18 cellular contexts compared by ENCODE assay signal in the genomic region with DNA sequence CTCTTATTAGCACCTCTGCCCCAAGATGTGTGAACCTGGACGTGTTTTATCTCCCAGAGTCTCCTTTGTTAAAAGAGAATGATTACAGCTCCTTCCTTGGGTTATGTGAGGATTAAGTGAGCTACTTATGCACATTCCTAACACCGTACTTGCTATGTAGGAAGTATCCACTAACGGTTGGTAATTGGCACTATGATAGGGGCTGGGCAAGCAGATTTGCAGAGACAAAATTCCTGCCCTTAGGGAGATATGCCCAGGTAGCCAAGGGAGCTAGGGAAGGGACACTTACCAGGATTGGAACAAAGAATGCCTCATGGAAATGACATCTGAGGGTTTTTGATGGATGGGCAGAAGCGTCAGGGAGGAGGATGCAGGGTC. TPM values are rescaled to one million over a fixed set of nuclear protein-coding genes. Genes with fewer than 3 reads are reported as not detected.
DNase-seq lines count a peak whose midpoint lies in the region; ATAC-seq and TF ChIP-seq lines count a peak whose summit lies in the region.
"Had no signal": no experiment of that assay in that cellular context is flagged by ENCODE, and none has a peak within 500 bp of the region (broad histone marks: within the 10 kb centered on the region; RNA-seq: fewer than 3 reads in every experiment).

No MANE protein-coding gene starts in this region.

- H2BK15ac ChIP-seq in IMR-90 (ENCODE audit: low read depth, low read length) (no peak overlapping the region), mesenchymal stem cell (ENCODE audit: low read depth, poor library complexity, severe bottlenecking) (no peak overlapping the region)

- dilution Hi-C loops in IMR-90 (cut with HindIII; ENCODE audit: low sequenced_read_pairs, unreplicated experiment): no loop called here

- H2BK12ac ChIP-seq in mesenchymal stem cell (ENCODE audit: low read length in 2 of 2): peak overlapping the region in 1 of 2 experiments; percentile 59

- H3K4me3 Mint-ChIP-seq in CD4-positive, CD25-positive, alpha-beta regulatory T cell: no peak overlapping the region
- no peak overlapping the region for H3K4me3 Mint-ChIP-seq in Caco-2 (ENCODE audit: unreplicated experiment)
- H3K4me3 Mint-ChIP-seq: activated naive CD8-positive, alpha-beta T cell treated with anti-CD3 and anti-CD28 coated beads, Interleukin-2, amount 50 U/mL, for 24 hours; activated T-helper 17 cell treated with anti-CD3 and anti-CD28 coated beads, Interleukin-2, amount 50 U/mL, for 72 hours; neural crest cell had no signal

- H4K8ac ChIP-seq in IMR-90 (ENCODE audit: low read depth in 2 of 2, low read length in 2 of 2): peak overlapping the region in 1 of 2 experiments; percentile 3; a peak in 2 of 4 replicates
- no peak overlapping the region for H4K8ac ChIP-seq in mesenchymal stem cell (ENCODE audit: low read length)

- peak overlapping the region; percentile 60 for H2BK120ac ChIP-seq in IMR-90 (ENCODE audit: low read depth, low read length)
- no peak overlapping the region for H2BK120ac ChIP-seq in mesenchymal stem cell (ENCODE audit: low read depth, low read length)

- H3K4me1 ChIP-seq in CD4-positive, CD25-positive, alpha-beta regulatory T cell (ENCODE audit: control insufficient read depth, insufficient read depth, low read length, poor library complexity, severe bottlenecking): peaks cover 19% of the 10 kb centered on the region
- H3K4me1 ChIP-seq in IMR-90 (ENCODE audit: control insufficient read depth, insufficient read depth, low read length) (peaks cover 11% of the 10 kb centered on the region), mesenchymal stem cell (ENCODE audit: control insufficient read depth, insufficient read depth, low read depth, low read length) (peaks cover 14% of the 10 kb centered on the region), Caco-2 (no peaks in the 10 kb centered on the region)

- no peaks in the 10 kb centered on the region for H3K9me3 ChIP-seq in CD4-positive, CD25-positive, alpha-beta regulatory T cell (ENCODE audit: control insufficient read depth in 2 of 2, low read length in 2 of 2)
- no peaks in the 10 kb centered on the region for H3K9me3 ChIP-seq in IMR-90 (ENCODE audit: control insufficient read depth, insufficient read depth, low read length)
- H3K9me3 ChIP-seq in mesenchymal stem cell (ENCODE audit: control insufficient read depth, low read length): peaks cover 7% of the 10 kb centered on the region
- H3K9me3 ChIP-seq in Caco-2: no peaks in the 10 kb centered on the region

- CTCF ChIA-PET in IMR-90 (lab: Yijun Ruan, JAX) (no interaction called here), Caco-2 (lab: Charles Lee) (no interaction called here)

- no peak for ATAC-seq in CD4-positive, CD25-positive, alpha-beta regulatory T cell (ENCODE audit: low read depth in 2 of 2)
- ATAC-seq in IMR-90 (ENCODE audit: low read depth): no peak
- ATAC-seq: activated naive CD8-positive, alpha-beta T cell treated with anti-CD3 and anti-CD28 coated beads, Interleukin-2, amount 50 U/mL, for 24 hours; right cardiac atrium had no signal

- H3K27me3 ChIP-seq in CD4-positive, CD25-positive, alpha-beta regulatory T cell (ENCODE audit: control insufficient read depth, insufficient read depth, low read length): no peaks in the 10 kb centered on the region
- no peaks in the 10 kb centered on the region for H3K27me3 ChIP-seq in IMR-90 (ENCODE audit: control insufficient read depth, insufficient read depth, low read length)
- no peaks in the 10 kb centered on the region for H3K27me3 ChIP-seq in mesenchymal stem cell (ENCODE audit: control insufficient read depth in 1 of 2, insufficient read depth in 1 of 2, low read length in 2 of 2)
- H3K27me3 ChIP-seq in Caco-2 (replicated peaks; ENCODE audit: control insufficient read depth, insufficient read depth, low read length): no peaks in the 10 kb centered on the region

- H3K9me3 Mint-ChIP-seq in CD4-positive, CD25-positive, alpha-beta regulatory T cell: peaks cover 0 to 2% (median 0%) of the 10 kb centered on the region in 7 donors
- H3K9me3 Mint-ChIP-seq in Caco-2 (ENCODE audit: unreplicated experiment): no peaks in the 10 kb centered on the region
- H3K9me3 Mint-ChIP-seq: activated naive CD8-positive, alpha-beta T cell treated with anti-CD3 and anti-CD28 coated beads, Interleukin-2, amount 50 U/mL, for 24 hours; activated T-helper 17 cell treated with anti-CD3 and anti-CD28 coated beads, Interleukin-2, amount 50 U/mL, for 72 hours; neural crest cell had no signal

- H2BK20ac ChIP-seq in IMR-90 (ENCODE audit: low read depth, low read length): peak overlapping the region; percentile 82

- in situ Hi-C loops in IMR-90 (cut with MboI; ENCODE audit: low sequenced_read_pairs) (no loop called here), GM13976 (cut with MboI; ENCODE audit: low sequenced_read_pairs, unreplicated experiment) (no loop called here)

- no peaks in the 10 kb centered on the region for H3K36me3 ChIP-seq in CD4-positive, CD25-positive, alpha-beta regulatory T cell (ENCODE audit: control insufficient read depth, insufficient read depth, low read length)
- H3K36me3 ChIP-seq in IMR-90 (ENCODE audit: control insufficient read depth, insufficient read depth, low read length) (no peaks in the 10 kb centered on the region), mesenchymal stem cell (ENCODE audit: control insufficient read depth in 1 of 2, insufficient read depth in 2 of 2, low read depth in 1 of 2, low read length in 2 of 2) (no peaks in the 10 kb centered on the region), Caco-2 (ENCODE audit: control insufficient read depth, insufficient read depth, low read length) (no peaks in the 10 kb centered on the region)

- H2BK5ac ChIP-seq in IMR-90 (ENCODE audit: low read depth, low read length, poor library complexity, severe bottlenecking) (no peak overlapping the region), mesenchymal stem cell (ENCODE audit: low read depth, low read length, poor library complexity, severe bottlenecking) (peak overlapping the region; percentile 58)

- H3K79me1 ChIP-seq in IMR-90 (ENCODE audit: low read depth in 1 of 2, low read length in 2 of 2): 0 out of 4 replicates have a peak, but pooled peaks cover 0 to 2% of the 10 kb centered on the region in 2 experiments
- H3K79me1 ChIP-seq in mesenchymal stem cell (replicated peaks; ENCODE audit: low read length, poor library complexity, severe bottlenecking): no peaks in the 10 kb centered on the region

- H3K27ac Mint-ChIP-seq in CD4-positive, CD25-positive, alpha-beta regulatory T cell: no peak overlapping the region
- no peak overlapping the region for H3K27ac Mint-ChIP-seq in Caco-2 (ENCODE audit: unreplicated experiment)
- H3K27ac Mint-ChIP-seq: activated naive CD8-positive, alpha-beta T cell treated with anti-CD3 and anti-CD28 coated beads, Interleukin-2, amount 50 U/mL, for 24 hours; activated T-helper 17 cell treated with anti-CD3 and anti-CD28 coated beads, Interleukin-2, amount 50 U/mL, for 72 hours had no signal

- H3K36me3 Mint-ChIP-seq in CD4-positive, CD25-positive, alpha-beta regulatory T cell: no peaks in the 10 kb centered on the region
- no peaks in the 10 kb centered on the region for H3K36me3 Mint-ChIP-seq in Caco-2 (ENCODE audit: insufficient read depth, unreplicated experiment)

- H4K20me1 ChIP-seq in IMR-90 (ENCODE audit: insufficient read depth, low read length): no peaks in the 10 kb centered on the region

- BruUV-seq in IMR-90 (replicated peaks; lab: Mats Ljungman, UMichigan) (no TSS peak), Caco-2 (replicated peaks; lab: Mats Ljungman, UMichigan) (no TSS peak)

- peak overlapping the region; percentile 35; the same call in 1 of the 2 replicates for H2AK5ac ChIP-seq in IMR-90 (ENCODE audit: low read depth, low read length)
- H2AK5ac ChIP-seq in mesenchymal stem cell (ENCODE audit: low read length, severe bottlenecking): peak overlapping the region; percentile 93

- peak overlapping the region; percentile 10 for H4K91ac ChIP-seq in IMR-90 (ENCODE audit: insufficient read depth, low read depth, low read length)
- H4K91ac ChIP-seq in mesenchymal stem cell (ENCODE audit: low read length): no peak overlapping the region

- H3K4ac ChIP-seq in IMR-90 (ENCODE audit: low read depth, low read length) (peak overlapping the region; percentile 70), mesenchymal stem cell (ENCODE audit: low read depth in 1 of 2, low read length in 2 of 2) (no peak overlapping the region)

- no peak overlapping the region; the same call in 1 of the 2 replicates for H4K5ac ChIP-seq in IMR-90 (ENCODE audit: low read depth, low read length)

- H3K4me2 ChIP-seq in IMR-90 (ENCODE audit: low read depth, low read length) (no peak overlapping the region), mesenchymal stem cell (ENCODE audit: low read length, poor library complexity, severe bottlenecking) (no peak overlapping the region)

- intact Hi-C loops in IMR-90 (cut with micrococcal nuclease) (no loop called here), Caco-2 (cut with micrococcal nuclease; ENCODE audit: unreplicated experiment) (no loop called here)

- H3K18ac ChIP-seq in IMR-90 (ENCODE audit: low read depth, low read length) (peak overlapping the region; percentile 53; the same call in 1 of the 2 replicates), mesenchymal stem cell (ENCODE audit: low read depth in 1 of 2, low read length in 2 of 2) (peak overlapping the region in 1 of 2 experiments; percentile 41)

- peaks cover 5% of the 10 kb centered on the region for H3K9me1 ChIP-seq in IMR-90 (ENCODE audit: insufficient read depth, low read length)

- H3K9ac ChIP-seq in IMR-90 (ENCODE audit: low read depth, low read length) (no peak overlapping the region), mesenchymal stem cell (ENCODE audit: low read length) (no peak overlapping the region)

- H2AK9ac ChIP-seq in IMR-90 (replicated peaks; ENCODE audit: low read depth, low read length, poor library complexity): peak overlapping the region; percentile 30

- no peak for DNase-seq in CD4-positive, CD25-positive, alpha-beta regulatory T cell
- no peak for DNase-seq in IMR-90
- DNase-seq in mesenchymal stem cell: no peak
- DNase-seq in Caco-2: no peak
- no peak for DNase-seq in GM13976 (ENCODE audit: low spot score)
- DNase-seq in foreskin fibroblast: no peak
- no peak for DNase-seq in stimulated activated CD4-positive, alpha-beta T cell treated with anti-CD3 and anti-CD28 coated beads, Interleukin-2, amount 100 ng/mL, for 48 hours
- DNase-seq: activated naive CD8-positive, alpha-beta T cell treated with anti-CD3 and anti-CD28 coated beads, Interleukin-2, amount 50 U/mL, for 24 hours; COR-L47; NCI-H1092 treated with DMSO at 0.1 percent for 48 hours; NCI-H2171 treated with DMSO at 0.1 percent for 48 hours; right cardiac atrium; Right ventricle myocardium superior; stimulated activated CD4-positive, alpha-beta T cell treated with anti-CD3 and anti-CD28 coated beads, Interleukin-1b, Interleukin-23, amount 100 ng/mL, for 48 hours had no signal

- no peaks in the 10 kb centered on the region for H3K27me3 Mint-ChIP-seq in CD4-positive, CD25-positive, alpha-beta regulatory T cell
- no peaks in the 10 kb centered on the region for H3K27me3 Mint-ChIP-seq in Caco-2 (ENCODE audit: insufficient read depth, unreplicated experiment)
- H3K27me3 Mint-ChIP-seq: activated naive CD8-positive, alpha-beta T cell treated with anti-CD3 and anti-CD28 coated beads, Interleukin-2, amount 50 U/mL, for 24 hours; activated T-helper 17 cell treated with anti-CD3 and anti-CD28 coated beads, Interleukin-2, amount 50 U/mL, for 72 hours had no signal

- H3K4me1 Mint-ChIP-seq in CD4-positive, CD25-positive, alpha-beta regulatory T cell: peaks cover 12 to 18% (median 16%) of the 10 kb centered on the region in 4 donors
- H3K4me1 Mint-ChIP-seq in Caco-2 (ENCODE audit: low read depth, unreplicated experiment): no peaks in the 10 kb centered on the region

- peak overlapping the region; percentile 44 for H3K27ac ChIP-seq in CD4-positive, CD25-positive, alpha-beta regulatory T cell (ENCODE audit: insufficient read depth, low read length, poor library complexity, severe bottlenecking)
- H3K27ac ChIP-seq in IMR-90 (ENCODE audit: insufficient read depth, low read length): no peak overlapping the region
- peak overlapping the region; percentile 35 for H3K27ac ChIP-seq in angular gyrus (ENCODE audit: low read depth, low read length)
- peak overlapping the region; percentile 64 for H3K27ac ChIP-seq in mesenchymal stem cell (ENCODE audit: low read length, poor library complexity, severe bottlenecking)

- no peak overlapping the region for H2AFZ ChIP-seq in IMR-90 (replicated peaks; ENCODE audit: low read length, poor library complexity)
- H2AFZ ChIP-seq in mesenchymal stem cell (ENCODE audit: low read depth, low read length): no peak overlapping the region

- peak overlapping the region; percentile 49 for H3K4me3 ChIP-seq in CD4-positive, CD25-positive, alpha-beta regulatory T cell (ENCODE audit: low read depth, low read length)
- no peak overlapping the region for H3K4me3 ChIP-seq in IMR-90 (ENCODE audit: insufficient read depth, low read depth, low read length)
- no peak overlapping the region for H3K4me3 ChIP-seq in mesenchymal stem cell (ENCODE audit: insufficient read depth in 1 of 2, low read depth in 1 of 2, low read length in 2 of 2)
- H3K4me3 ChIP-seq in Caco-2 (ENCODE audit: low read depth, low read length): no peak overlapping the region
- no peak overlapping the region for H3K4me3 ChIP-seq in foreskin fibroblast (ENCODE audit: low read depth in 1 of 2, low read length in 2 of 2)

- no peak overlapping the region for H3K56ac ChIP-seq in IMR-90 (ENCODE audit: extremely low read depth, insufficient read depth, low read length)

- TF ChIP-seq CTCF in IMR-90 (conservative IDR thresholded peaks at IDR 0.05; ENCODE audit: low read depth, low read length) (no peak), Caco-2 (IDR thresholded peaks at IDR 0.05; ENCODE audit: insufficient read depth in 1 of 2, low read depth in 1 of 2, low read length in 1 of 2, severe bottlenecking in 1 of 2, unreplicated experiment in 1 of 2) (no peak), GM13976 (IDR thresholded peaks at IDR 0.05; ENCODE audit: borderline replicate concordance, control extremely low read depth, extremely low read depth, insufficient read depth, missing control alignments) (no peak), foreskin fibroblast (IDR thresholded peaks at IDR 0.05; ENCODE audit: low read depth, low read length) (no peak)

- no peak for TF ChIP-seq RAD21 in IMR-90 (IDR thresholded peaks at IDR 0.05; ENCODE audit: low read length)

- H3K23ac ChIP-seq in IMR-90 (ENCODE audit: low read depth, low read length): peak overlapping the region; percentile 44; the same call in 1 of the 2 replicates
- no peak overlapping the region for H3K23ac ChIP-seq in mesenchymal stem cell (ENCODE audit: low read length in 2 of 2)

- peak overlapping the region; percentile 79 for H3K14ac ChIP-seq in IMR-90 (replicated peaks; ENCODE audit: low read depth, low read length)
- no peak overlapping the region for H3K14ac ChIP-seq in mesenchymal stem cell (ENCODE audit: low read length in 2 of 2)

- TF ChIP-seq POLR2A in IMR-90 (IDR thresholded peaks at IDR 0.05; ENCODE audit: low read depth, low read length): no peak

- POLR2A ChIA-PET in IMR-90 (lab: Charles Lee; ENCODE audit: unreplicated experiment): no interaction called here
- POLR2A ChIA-PET in Caco-2 (lab: Charles Lee): no interaction called here

- WGBS in IMR-90 (ENCODE audit: extremely low coverage in 2 of 2, insufficient read length in 1 of 2), 2 experiments: 65% methylated on average over 2 of the region's 4 CpGs; no CpG with 5 or more reads in 1 of the 2 experiments
- 43% methylated on average over 3 of the region's 4 CpGs for WGBS in mesenchymal stem cell

RNA-seq across cellular contexts. Expression of gene ALPK2, which starts 11.5 kb away (rescaled TPM):
- total RNA-seq in CD4-positive, CD25-positive, alpha-beta regulatory T cell: 0.25 TPM
- polyA plus RNA-seq in CD4-positive, CD25-positive, alpha-beta regulatory T cell: not detected
- 81.7 and 89.1 TPM in 2 replicates for total RNA-seq in IMR-90 (2012; rRNA removed)
- 28.0 and 33.7 TPM in 2 replicates for polyA plus RNA-seq in IMR-90 (2012; rRNA removed)
- 4.9 and 5.7 TPM in 2 replicates for polyA plus RNA-seq in IMR-90 (2012; cell fraction: cytosol; rRNA removed)
- polyA plus RNA-seq in IMR-90 (2012; cell fraction: nucleus; rRNA removed; ENCODE audit: low replicate concordance): 29.8 and 206 TPM in 2 replicates
- polyA plus RNA-seq in mesenchymal stem cell (2013, experiment 1 of 2): 7.2 TPM
- 7.0 TPM for polyA plus RNA-seq in mesenchymal stem cell (2013, experiment 2 of 2)
- 10.7 and 12.7 TPM in 2 replicates for total RNA-seq in Caco-2 (2022)
- total RNA-seq: mesenteric fat pad, neural crest cell had no signal

RNA-seq across cellular contexts. Expression of gene MALT1, which starts 30.8 kb away (rescaled TPM):
- 99.0 TPM for total RNA-seq in CD4-positive, CD25-positive, alpha-beta regulatory T cell
- polyA plus RNA-seq in CD4-positive, CD25-positive, alpha-beta regulatory T cell: 10 to 100 TPM; 39.4 to 49.1 (median 45.1) TPM
- total RNA-seq in IMR-90 (2012; rRNA removed) (25.3 and 25.8 TPM in 2 replicates), Caco-2 (2022) (19.3 and 22.6 TPM in 2 replicates)
- polyA plus RNA-seq in IMR-90 (2012; rRNA removed): 6.8 and 8.3 TPM in 2 replicates
- 1.4 and 1.9 TPM in 2 replicates for polyA plus RNA-seq in IMR-90 (2012; cell fraction: cytosol; rRNA removed)
- polyA plus RNA-seq in IMR-90 (2012; cell fraction: nucleus; rRNA removed; ENCODE audit: low replicate concordance): 2.6 and 17.9 TPM in 2 replicates
- polyA plus RNA-seq in mesenchymal stem cell (2013, experiment 1 of 2): 6.1 TPM
- polyA plus RNA-seq in mesenchymal stem cell (2013, experiment 2 of 2): 6.3 TPM
